19 cellular contexts compared by ENCODE assay signal in genomic region chr12:105436636-105437035, GRCh38.
"Had no signal": no experiment of that assay in that cellular context is flagged by ENCODE, and none has a peak within 500 bp of the region (broad histone marks: within the 10 kb centered on the region; RNA-seq: fewer than 3 reads in every experiment).

No MANE protein-coding gene starts in this region.

- H3K4me3 Mint-ChIP-seq: dendritic cell treated with granulocyte-macrophage colony-stimulating factor and Interleukin-4, amounts not matched to agents 40 ng/mL and 50 ng/mL, for 4 days; effector memory CD8-positive, alpha-beta T cell; mesothelial cell of epicardium; naive B cell had no signal

- H3K36me3 Mint-ChIP-seq: naive B cell had no signal

- H3K27ac ChIP-seq: colonic mucosa, esophagus muscularis mucosa, foreskin keratinocyte, gastroesophageal sphincter, heart left ventricle, hepatocyte, left lung, lower lobe of right lung had no signal

- H3K4me1 ChIP-seq: colonic mucosa, esophagus muscularis mucosa, gastroesophageal sphincter, heart left ventricle, left lung, lower lobe of right lung had no signal

- H3K79me2 ChIP-seq: hepatocyte had no signal

- DNase-seq: colonic mucosa; cortex of kidney; effector CD8-positive, alpha-beta T cell; effector memory CD8-positive, alpha-beta T cell; foreskin keratinocyte; heart left ventricle; hypothalamus; left cardiac atrium; left lung; left ventricle myocardium superior; lower lobe of right lung; mesenchymal stem cell; mucosa of descending colon; naive B cell had no signal

- H3K4me2 ChIP-seq: hepatocyte had no signal

- H3K9me3 Mint-ChIP-seq: effector memory CD8-positive, alpha-beta T cell had no signal

- H2AFZ ChIP-seq: hepatocyte had no signal

- H3K27me3 ChIP-seq: colonic mucosa, foreskin keratinocyte, heart left ventricle, hepatocyte, left lung had no signal

- H3K9me3 ChIP-seq: colonic mucosa, esophagus muscularis mucosa, heart left ventricle, left lung, lower lobe of right lung had no signal

- H3K36me3 ChIP-seq: colonic mucosa, esophagus muscularis mucosa, gastroesophageal sphincter, heart left ventricle, left lung, lower lobe of right lung had no signal

- H3K4me3 ChIP-seq: colonic mucosa, esophagus muscularis mucosa, gastroesophageal sphincter, heart left ventricle, hepatocyte, left lung, lower lobe of right lung, mucosa of descending colon had no signal

- H3K27ac Mint-ChIP-seq: dendritic cell treated with granulocyte-macrophage colony-stimulating factor and Interleukin-4, amounts not matched to agents 40 ng/mL and 50 ng/mL, for 4 days; effector memory CD8-positive, alpha-beta T cell; mesothelial cell of epicardium; naive B cell had no signal
